1 cellular context compared by ENCODE assay signal in the genomic region with DNA sequence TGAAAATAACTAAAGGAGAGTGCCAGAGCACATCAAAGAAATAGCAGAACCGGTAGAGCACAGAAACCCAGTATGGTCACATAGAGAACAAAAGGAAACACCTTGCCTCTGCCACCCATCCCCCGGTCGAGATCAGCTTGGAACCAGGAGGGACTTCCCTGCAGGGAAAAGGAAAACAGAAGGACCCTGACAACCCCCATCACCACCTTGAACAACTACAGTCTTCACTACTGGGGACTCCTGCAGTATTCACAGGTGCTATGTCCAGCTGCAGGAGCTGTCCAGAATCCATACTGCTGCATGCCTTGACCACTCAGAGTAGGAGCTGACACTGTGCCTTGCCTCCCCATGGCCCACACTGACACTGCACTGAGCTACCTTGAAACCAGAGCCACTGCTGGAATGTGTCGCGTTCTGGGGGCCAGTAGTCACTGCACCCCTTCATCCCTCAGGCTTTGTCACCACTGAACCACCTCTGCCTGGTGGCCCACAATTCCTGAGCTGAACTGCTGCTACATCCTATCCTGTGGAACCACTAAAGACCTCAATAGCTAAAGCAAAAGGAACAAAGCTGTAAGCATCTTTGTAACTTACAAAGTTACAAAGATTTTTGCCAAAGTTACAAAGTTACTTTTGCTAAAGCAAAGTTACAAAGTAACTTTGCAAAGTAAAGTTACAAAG.
A peak's percentile ranks its signal among the peaks of the same experiment; 100 is the strongest.
TF ChIP-seq lines count a peak whose summit lies in the region.

No MANE protein-coding gene starts in this region.

TF ChIP-seq in HepG2, 621 proteins besides CTCF, POLR2A, EP300 and RAD21 (continued from another document and continues in another):
- no peak for TF ChIP-seq U2AF1 (optimal IDR thresholded peaks at IDR 0.05; ENCODE audit: low read depth, low read length)
- no peak for TF ChIP-seq ZNF616 (CRISPR knock-in tag; IDR thresholded peaks at IDR 0.05; ENCODE audit: low read depth)
- no peak for TF ChIP-seq MED13 (CRISPR knock-in tag; IDR thresholded peaks at IDR 0.05)
- TF ChIP-seq GZF1 (CRISPR knock-in tag; IDR thresholded peaks at IDR 0.05), result no peak
- TF ChIP-seq, protein P1, sequence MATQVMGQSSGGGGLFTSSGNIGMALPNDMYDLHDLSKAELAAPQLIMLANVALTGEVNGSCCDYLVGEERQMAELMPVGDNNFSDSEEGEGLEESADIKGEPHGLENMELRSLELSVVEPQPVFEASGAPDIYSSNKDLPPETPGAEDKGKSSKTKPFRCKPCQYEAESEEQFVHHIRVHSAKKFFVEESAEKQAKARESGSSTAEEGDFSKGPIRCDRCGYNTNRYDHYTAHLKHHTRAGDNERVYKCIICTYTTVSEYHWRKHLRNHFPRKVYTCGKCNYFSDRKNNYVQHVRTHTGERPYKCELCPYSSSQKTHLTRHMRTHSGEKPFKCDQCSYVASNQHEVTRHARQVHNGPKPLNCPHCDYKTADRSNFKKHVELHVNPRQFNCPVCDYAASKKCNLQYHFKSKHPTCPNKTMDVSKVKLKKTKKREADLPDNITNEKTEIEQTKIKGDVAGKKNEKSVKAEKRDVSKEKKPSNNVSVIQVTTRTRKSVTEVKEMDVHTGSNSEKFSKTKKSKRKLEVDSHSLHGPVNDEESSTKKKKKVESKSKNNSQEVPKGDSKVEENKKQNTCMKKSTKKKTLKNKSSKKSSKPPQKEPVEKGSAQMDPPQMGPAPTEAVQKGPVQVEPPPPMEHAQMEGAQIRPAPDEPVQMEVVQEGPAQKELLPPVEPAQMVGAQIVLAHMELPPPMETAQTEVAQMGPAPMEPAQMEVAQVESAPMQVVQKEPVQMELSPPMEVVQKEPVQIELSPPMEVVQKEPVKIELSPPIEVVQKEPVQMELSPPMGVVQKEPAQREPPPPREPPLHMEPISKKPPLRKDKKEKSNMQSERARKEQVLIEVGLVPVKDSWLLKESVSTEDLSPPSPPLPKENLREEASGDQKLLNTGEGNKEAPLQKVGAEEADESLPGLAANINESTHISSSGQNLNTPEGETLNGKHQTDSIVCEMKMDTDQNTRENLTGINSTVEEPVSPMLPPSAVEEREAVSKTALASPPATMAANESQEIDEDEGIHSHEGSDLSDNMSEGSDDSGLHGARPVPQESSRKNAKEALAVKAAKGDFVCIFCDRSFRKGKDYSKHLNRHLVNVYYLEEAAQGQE (IDR thresholded peaks at IDR 0.05; ENCODE audit: borderline replicate concordance in 1 of 2, low read depth in 1 of 2, low read length in 2 of 2), result peak; percentile 39 to 88
- no peak for TF ChIP-seq ZNF251 (CRISPR knock-in tag; IDR thresholded peaks at IDR 0.05)
- TF ChIP-seq, protein P2, sequence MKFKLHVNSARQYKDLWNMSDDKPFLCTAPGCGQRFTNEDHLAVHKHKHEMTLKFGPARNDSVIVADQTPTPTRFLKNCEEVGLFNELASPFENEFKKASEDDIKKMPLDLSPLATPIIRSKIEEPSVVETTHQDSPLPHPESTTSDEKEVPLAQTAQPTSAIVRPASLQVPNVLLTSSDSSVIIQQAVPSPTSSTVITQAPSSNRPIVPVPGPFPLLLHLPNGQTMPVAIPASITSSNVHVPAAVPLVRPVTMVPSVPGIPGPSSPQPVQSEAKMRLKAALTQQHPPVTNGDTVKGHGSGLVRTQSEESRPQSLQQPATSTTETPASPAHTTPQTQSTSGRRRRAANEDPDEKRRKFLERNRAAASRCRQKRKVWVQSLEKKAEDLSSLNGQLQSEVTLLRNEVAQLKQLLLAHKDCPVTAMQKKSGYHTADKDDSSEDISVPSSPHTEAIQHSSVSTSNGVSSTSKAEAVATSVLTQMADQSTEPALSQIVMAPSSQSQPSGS (CRISPR knock-in tag; IDR thresholded peaks at IDR 0.05), result no peak
- no peak for TF ChIP-seq SALL2 (CRISPR knock-in tag; IDR thresholded peaks at IDR 0.05)
- no peak for TF ChIP-seq RARA (CRISPR knock-in tag; IDR thresholded peaks at IDR 0.05)
- no peak for TF ChIP-seq KLF9 (CRISPR knock-in tag; IDR thresholded peaks at IDR 0.05; ENCODE audit: low read depth)
- TF ChIP-seq, protein P3, sequence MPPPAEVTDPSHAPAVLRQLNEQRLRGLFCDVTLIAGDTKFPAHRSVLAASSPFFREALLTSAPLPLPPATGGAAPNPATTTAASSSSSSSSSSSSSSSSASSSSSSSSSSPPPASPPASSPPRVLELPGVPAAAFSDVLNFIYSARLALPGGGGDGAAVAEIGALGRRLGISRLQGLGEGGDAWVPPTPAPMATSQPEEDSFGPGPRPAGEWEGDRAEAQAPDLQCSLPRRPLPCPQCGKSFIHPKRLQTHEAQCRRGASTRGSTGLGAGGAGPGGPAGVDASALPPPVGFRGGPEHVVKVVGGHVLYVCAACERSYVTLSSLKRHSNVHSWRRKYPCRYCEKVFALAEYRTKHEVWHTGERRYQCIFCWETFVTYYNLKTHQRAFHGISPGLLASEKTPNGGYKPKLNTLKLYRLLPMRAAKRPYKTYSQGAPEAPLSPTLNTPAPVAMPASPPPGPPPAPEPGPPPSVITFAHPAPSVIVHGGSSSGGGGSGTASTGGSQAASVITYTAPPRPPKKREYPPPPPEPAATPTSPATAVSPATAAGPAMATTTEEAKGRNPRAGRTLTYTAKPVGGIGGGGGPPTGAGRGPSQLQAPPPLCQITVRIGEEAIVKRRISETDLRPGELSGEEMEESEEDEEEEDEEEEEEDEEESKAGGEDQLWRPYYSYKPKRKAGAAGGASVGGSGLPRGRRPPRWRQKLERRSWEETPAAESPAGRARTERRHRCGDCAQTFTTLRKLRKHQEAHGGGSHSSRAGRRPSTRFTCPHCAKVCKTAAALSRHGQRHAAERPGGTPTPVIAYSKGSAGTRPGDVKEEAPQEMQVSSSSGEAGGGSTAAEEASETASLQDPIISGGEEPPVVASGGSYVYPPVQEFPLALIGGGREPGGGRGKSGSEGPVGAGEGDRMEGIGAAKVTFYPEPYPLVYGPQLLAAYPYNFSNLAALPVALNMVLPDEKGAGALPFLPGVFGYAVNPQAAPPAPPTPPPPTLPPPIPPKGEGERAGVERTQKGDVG (CRISPR knock-in tag; IDR thresholded peaks at IDR 0.05; ENCODE audit: borderline replicate concordance), result no peak
- TF ChIP-seq CREB1 (IDR thresholded peaks at IDR 0.05), result no peak
- TF ChIP-seq CREB1 (CRISPR knock-in tag; IDR thresholded peaks at IDR 0.05), result no peak
- TF ChIP-seq MAFF (IDR thresholded peaks at IDR 0.05; ENCODE audit: low read depth, low read length), result no peak
- TF ChIP-seq, protein P4, sequence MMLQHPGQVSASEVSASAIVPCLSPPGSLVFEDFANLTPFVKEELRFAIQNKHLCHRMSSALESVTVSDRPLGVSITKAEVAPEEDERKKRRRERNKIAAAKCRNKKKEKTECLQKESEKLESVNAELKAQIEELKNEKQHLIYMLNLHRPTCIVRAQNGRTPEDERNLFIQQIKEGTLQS (CRISPR knock-in tag; IDR thresholded peaks at IDR 0.05), result no peak
- TF ChIP-seq, protein P5, sequence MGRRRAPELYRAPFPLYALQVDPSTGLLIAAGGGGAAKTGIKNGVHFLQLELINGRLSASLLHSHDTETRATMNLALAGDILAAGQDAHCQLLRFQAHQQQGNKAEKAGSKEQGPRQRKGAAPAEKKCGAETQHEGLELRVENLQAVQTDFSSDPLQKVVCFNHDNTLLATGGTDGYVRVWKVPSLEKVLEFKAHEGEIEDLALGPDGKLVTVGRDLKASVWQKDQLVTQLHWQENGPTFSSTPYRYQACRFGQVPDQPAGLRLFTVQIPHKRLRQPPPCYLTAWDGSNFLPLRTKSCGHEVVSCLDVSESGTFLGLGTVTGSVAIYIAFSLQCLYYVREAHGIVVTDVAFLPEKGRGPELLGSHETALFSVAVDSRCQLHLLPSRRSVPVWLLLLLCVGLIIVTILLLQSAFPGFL (CRISPR knock-in tag; IDR thresholded peaks at IDR 0.05), result no peak
- no peak for TF ChIP-seq KLF13 (CRISPR knock-in tag; IDR thresholded peaks at IDR 0.05)
- TF ChIP-seq ZC3H13 (CRISPR knock-in tag; IDR thresholded peaks at IDR 0.05), result no peak
- TF ChIP-seq HNRNPUL1 (IDR thresholded peaks at IDR 0.05; ENCODE audit: low read depth, low read length), result no peak
- no peak for TF ChIP-seq HMG20A (CRISPR knock-in tag; IDR thresholded peaks at IDR 0.05; ENCODE audit: borderline replicate concordance)
- TF ChIP-seq KLF6 (CRISPR knock-in tag; IDR thresholded peaks at IDR 0.05), result no peak
- no peak for TF ChIP-seq CREM (IDR thresholded peaks at IDR 0.05)
- no peak for TF ChIP-seq CREM (CRISPR knock-in tag; IDR thresholded peaks at IDR 0.05)
- TF ChIP-seq, protein P6, sequence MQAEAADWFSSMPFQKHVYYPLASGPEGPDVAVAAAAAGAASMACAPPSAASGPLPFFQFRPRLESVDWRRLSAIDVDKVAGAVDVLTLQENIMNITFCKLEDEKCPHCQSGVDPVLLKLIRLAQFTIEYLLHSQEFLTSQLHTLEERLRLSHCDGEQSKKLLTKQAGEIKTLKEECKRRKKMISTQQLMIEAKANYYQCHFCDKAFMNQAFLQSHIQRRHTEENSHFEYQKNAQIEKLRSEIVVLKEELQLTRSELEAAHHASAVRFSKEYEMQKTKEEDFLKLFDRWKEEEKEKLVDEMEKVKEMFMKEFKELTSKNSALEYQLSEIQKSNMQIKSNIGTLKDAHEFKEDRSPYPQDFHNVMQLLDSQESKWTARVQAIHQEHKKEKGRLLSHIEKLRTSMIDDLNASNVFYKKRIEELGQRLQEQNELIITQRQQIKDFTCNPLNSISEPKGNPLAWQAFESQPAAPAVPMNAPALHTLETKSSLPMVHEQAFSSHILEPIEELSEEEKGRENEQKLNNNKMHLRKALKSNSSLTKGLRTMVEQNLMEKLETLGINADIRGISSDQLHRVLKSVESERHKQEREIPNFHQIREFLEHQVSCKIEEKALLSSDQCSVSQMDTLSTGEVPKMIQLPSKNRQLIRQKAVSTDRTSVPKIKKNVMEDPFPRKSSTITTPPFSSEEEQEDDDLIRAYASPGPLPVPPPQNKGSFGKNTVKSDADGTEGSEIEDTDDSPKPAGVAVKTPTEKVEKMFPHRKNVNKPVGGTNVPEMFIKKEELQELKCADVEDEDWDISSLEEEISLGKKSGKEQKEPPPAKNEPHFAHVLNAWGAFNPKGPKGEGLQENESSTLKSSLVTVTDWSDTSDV (CRISPR knock-in tag; IDR thresholded peaks at IDR 0.05), result no peak
- TF ChIP-seq ZNF670 (CRISPR knock-in tag; IDR thresholded peaks at IDR 0.05; ENCODE audit: borderline replicate concordance), result no peak
- no peak for TF ChIP-seq RFXAP (CRISPR knock-in tag; IDR thresholded peaks at IDR 0.05; ENCODE audit: borderline replicate concordance)
- TF ChIP-seq, protein P7, sequence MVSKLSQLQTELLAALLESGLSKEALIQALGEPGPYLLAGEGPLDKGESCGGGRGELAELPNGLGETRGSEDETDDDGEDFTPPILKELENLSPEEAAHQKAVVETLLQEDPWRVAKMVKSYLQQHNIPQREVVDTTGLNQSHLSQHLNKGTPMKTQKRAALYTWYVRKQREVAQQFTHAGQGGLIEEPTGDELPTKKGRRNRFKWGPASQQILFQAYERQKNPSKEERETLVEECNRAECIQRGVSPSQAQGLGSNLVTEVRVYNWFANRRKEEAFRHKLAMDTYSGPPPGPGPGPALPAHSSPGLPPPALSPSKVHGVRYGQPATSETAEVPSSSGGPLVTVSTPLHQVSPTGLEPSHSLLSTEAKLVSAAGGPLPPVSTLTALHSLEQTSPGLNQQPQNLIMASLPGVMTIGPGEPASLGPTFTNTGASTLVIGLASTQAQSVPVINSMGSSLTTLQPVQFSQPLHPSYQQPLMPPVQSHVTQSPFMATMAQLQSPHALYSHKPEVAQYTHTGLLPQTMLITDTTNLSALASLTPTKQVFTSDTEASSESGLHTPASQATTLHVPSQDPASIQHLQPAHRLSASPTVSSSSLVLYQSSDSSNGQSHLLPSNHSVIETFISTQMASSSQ (IDR thresholded peaks at IDR 0.05; ENCODE audit: low read depth), result 0 out of 2 replicates have a peak, but pooled peaks have one; percentile 62
- TF ChIP-seq, protein P7 (CRISPR knock-in tag; IDR thresholded peaks at IDR 0.05; ENCODE audit: borderline replicate concordance), result no peak
- TF ChIP-seq, protein P8, sequence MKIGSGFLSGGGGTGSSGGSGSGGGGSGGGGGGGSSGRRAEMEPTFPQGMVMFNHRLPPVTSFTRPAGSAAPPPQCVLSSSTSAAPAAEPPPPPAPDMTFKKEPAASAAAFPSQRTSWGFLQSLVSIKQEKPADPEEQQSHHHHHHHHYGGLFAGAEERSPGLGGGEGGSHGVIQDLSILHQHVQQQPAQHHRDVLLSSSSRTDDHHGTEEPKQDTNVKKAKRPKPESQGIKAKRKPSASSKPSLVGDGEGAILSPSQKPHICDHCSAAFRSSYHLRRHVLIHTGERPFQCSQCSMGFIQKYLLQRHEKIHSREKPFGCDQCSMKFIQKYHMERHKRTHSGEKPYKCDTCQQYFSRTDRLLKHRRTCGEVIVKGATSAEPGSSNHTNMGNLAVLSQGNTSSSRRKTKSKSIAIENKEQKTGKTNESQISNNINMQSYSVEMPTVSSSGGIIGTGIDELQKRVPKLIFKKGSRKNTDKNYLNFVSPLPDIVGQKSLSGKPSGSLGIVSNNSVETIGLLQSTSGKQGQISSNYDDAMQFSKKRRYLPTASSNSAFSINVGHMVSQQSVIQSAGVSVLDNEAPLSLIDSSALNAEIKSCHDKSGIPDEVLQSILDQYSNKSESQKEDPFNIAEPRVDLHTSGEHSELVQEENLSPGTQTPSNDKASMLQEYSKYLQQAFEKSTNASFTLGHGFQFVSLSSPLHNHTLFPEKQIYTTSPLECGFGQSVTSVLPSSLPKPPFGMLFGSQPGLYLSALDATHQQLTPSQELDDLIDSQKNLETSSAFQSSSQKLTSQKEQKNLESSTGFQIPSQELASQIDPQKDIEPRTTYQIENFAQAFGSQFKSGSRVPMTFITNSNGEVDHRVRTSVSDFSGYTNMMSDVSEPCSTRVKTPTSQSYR (CRISPR knock-in tag; IDR thresholded peaks at IDR 0.05; ENCODE audit: borderline replicate concordance), result no peak
- TF ChIP-seq RBFOX2 (IDR thresholded peaks at IDR 0.05; ENCODE audit: low read depth, low read length), result 0 out of 2 replicates have a peak, but pooled peaks have one; percentile 19
- TF ChIP-seq NR3C1 (CRISPR knock-in tag; IDR thresholded peaks at IDR 0.05), result no peak
- no peak for TF ChIP-seq RARG (CRISPR knock-in tag; IDR thresholded peaks at IDR 0.05; ENCODE audit: low read depth)
- TF ChIP-seq, protein P9, sequence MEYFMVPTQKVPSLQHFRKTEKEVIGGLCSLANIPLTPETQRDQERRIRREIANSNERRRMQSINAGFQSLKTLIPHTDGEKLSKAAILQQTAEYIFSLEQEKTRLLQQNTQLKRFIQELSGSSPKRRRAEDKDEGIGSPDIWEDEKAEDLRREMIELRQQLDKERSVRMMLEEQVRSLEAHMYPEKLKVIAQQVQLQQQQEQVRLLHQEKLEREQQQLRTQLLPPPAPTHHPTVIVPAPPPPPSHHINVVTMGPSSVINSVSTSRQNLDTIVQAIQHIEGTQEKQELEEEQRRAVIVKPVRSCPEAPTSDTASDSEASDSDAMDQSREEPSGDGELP (IDR thresholded peaks at IDR 0.05; ENCODE audit: borderline replicate concordance, low read depth), result no peak
- no peak for TF ChIP-seq RNF2 (conservative IDR thresholded peaks at IDR 0.05; ENCODE audit: low read depth)
